13 cellular contexts compared by ENCODE assay signal in the genomic region with DNA sequence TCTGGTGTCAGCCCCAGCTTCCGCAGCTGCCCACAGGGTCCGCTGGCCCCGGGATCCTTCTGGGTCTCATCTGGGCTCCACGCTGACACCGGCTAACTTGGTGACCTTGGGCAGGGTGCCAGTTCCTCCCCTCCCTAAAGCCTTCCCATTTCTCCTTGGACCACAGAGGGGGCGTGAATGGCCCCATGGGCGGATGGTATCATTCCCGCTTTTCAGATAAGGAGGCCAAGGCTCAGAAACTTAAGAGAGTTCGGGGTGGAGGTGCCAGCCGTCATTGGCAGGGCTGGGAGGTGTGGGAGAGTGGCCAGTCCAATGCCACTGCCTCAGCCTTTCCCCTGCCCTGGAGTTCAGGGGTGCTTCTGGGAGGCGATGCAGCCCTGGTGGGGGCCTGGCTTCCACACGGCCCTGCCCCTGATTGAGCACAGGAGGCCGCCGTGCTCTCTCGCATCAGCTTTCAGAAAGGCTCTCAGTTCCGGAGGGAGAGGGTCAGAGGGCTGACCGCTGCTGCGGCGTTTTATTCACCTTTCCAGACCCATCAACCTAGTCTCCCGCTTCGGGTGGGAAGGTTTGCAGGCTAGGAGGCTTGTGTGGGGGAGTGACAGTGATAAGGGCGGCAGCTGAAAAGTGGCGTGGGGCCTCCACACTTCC.
"Had no signal": no experiment of that assay in that cellular context is flagged by ENCODE, and none has a peak within 500 bp of the region (broad histone marks: within the 10 kb centered on the region; RNA-seq: fewer than 3 reads in every experiment).

No MANE protein-coding gene starts in this region.

- DNase-seq: activated CD4-positive, alpha-beta T cell treated with anti-CD3 and anti-CD28 coated beads for 1 hour; activated CD4-positive, alpha-beta T cell treated with anti-CD3 and anti-CD28 coated beads, Interleukin-2, amount 50 U/mL, for 1 hour; activated CD8-positive, alpha-beta T cell treated with anti-CD3 and anti-CD28 coated beads, Interleukin-2, amount 10 ng/mL, durations not matched to agents 7 days and 5 days; activated gamma-delta T cell; cortex of kidney; endodermal cell; stimulated activated CD4-positive, alpha-beta T cell treated with anti-CD3 and anti-CD28 coated beads, Interleukin-4, amount 100 ng/mL, for 1 hour; stimulated activated naive CD4-positive, alpha-beta T cell treated with Interleukin-2 at 50 U/mL for 16 hours; T-cell had no signal

- H3K36me3 ChIP-seq: upper lobe of left lung had no signal

- H3K27ac ChIP-seq: left lung, upper lobe of left lung had no signal

- ATAC-seq: activated CD8-positive, alpha-beta T cell treated with anti-CD3 and anti-CD28 coated beads, Interleukin-2, amount 10 ng/mL, durations not matched to agents 7 days and 5 days; activated naive CD4-positive, alpha-beta T cell treated with anti-CD3 and anti-CD28 coated beads, Interleukin-2, amount 50 U/mL, for 72 hours; left lung; T-cell had no signal

- H3K4me3 ChIP-seq: heart left ventricle, left lung, upper lobe of left lung had no signal

- H3K27me3 ChIP-seq: upper lobe of left lung had no signal
